Comparison of ENCODE assay signal across 16 cellular contexts in the genomic region with DNA sequence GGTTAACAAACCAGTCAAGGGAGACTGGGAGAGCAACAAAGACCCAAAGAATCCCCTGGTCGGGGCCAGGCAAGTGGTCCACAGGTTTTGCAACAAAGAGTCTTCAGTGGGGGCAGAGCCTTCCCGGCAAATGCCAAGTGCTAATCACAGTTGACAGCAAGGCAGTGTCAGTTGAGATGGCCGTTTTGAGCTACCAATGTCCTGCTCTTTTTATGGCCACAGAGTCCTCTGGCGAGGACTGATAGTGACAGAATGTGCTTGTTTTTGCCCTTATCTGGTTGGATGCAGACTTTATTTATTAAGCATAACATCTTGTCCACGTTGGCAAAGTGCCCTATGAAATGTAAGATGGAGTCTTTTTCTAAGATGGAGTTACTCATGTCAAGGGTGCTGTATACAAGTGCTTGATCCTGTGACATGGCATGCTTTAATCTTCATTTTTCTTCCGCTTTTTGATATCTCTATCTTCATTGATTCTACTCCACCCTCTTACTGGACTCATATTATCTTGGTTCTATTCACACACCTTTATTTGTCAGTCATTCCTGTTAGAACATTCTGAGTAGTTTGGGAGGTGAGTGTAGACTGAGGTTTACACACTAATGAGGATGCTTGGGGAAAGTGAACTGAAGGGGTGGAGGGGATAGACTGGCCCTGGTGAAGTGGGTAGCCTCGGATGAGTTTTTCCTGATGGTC.
"Had no signal": no experiment of that assay in that cellular context is flagged by ENCODE, and none has a peak within 500 bp of the region (broad histone marks: within the 10 kb centered on the region; RNA-seq: fewer than 3 reads in every experiment).

No MANE protein-coding gene starts in this region.

- H3K4me1 ChIP-seq: esophagus muscularis mucosa, lower lobe of right lung, parathyroid adenoma, sigmoid colon, spleen, thyroid gland had no signal

- FAIRE-seq: TTC549 had no signal

- H3K4me3 ChIP-seq: esophagus muscularis mucosa, lower lobe of right lung, sigmoid colon, spleen, thyroid gland had no signal

- ATAC-seq: activated CD8-positive, alpha-beta memory T cell treated with anti-CD3 and anti-CD28 coated beads, Interleukin-2, amount 10 ng/mL, durations not matched to agents 7 days and 5 days; lower lobe of right lung; stimulated activated naive B cell treated with anti-CD40 and anti-IgM and Interleukin-4, amounts not matched to agents 10 μg/mL and 1 μg/mL and 100 μg/mL, for 72 hours had no signal

- H3K36me3 ChIP-seq: brain microvascular endothelial cell, lower lobe of right lung, sigmoid colon, spleen, thyroid gland had no signal

- H3K27ac ChIP-seq: brain microvascular endothelial cell, esophagus muscularis mucosa, lower lobe of right lung, parathyroid adenoma, sigmoid colon, spleen, thyroid gland had no signal

- H3K9me3 ChIP-seq: esophagus muscularis mucosa, lower lobe of right lung, sigmoid colon, spleen, thyroid gland had no signal

- DNase-seq: activated CD4-positive, alpha-beta memory T cell treated with anti-CD3 and anti-CD28 coated beads, Interleukin-2, amount 10 ng/mL, durations not matched to agents 7 days and 5 days; activated CD4-positive, alpha-beta T cell treated with anti-CD3 and anti-CD28 coated beads for 48 hours; activated CD4-positive, CD25-positive, alpha-beta regulatory T cell; activated CD8-positive, alpha-beta memory T cell treated with anti-CD3 and anti-CD28 coated beads, Interleukin-2, amount 10 ng/mL, durations not matched to agents 7 days and 5 days; activated naive CD4-positive, alpha-beta T cell treated with anti-CD3 and anti-CD28 coated beads for 36 hours; brain microvascular endothelial cell; cortex of kidney; effector CD4-positive, alpha-beta T cell; lower lobe of right lung; sigmoid colon; spleen; stimulated activated naive B cell treated with anti-CD40 and anti-IgM and Interleukin-4, amounts not matched to agents 10 μg/mL and 1 μg/mL and 100 μg/mL, for 72 hours; thyroid gland had no signal

- H3K27me3 ChIP-seq: brain microvascular endothelial cell, esophagus muscularis mucosa, sigmoid colon, spleen, thyroid gland had no signal
